Comparison of ENCODE assay signal across 9 cellular contexts in genomic region chr22:35914357-35914664, GRCh38.
DNase-seq lines count a peak whose midpoint lies in the region; ATAC-seq and TF ChIP-seq lines count a peak whose summit lies in the region.
"Had no signal": no experiment of that assay in that cellular context is flagged by ENCODE, and none has a peak within 500 bp of the region (broad histone marks: within the 10 kb centered on the region; RNA-seq: fewer than 3 reads in every experiment).

No MANE protein-coding gene starts in this region.

- H3K4me3 ChIP-seq in brain microvascular endothelial cell (ENCODE audit: low read depth, low read length) (peak overlapping the region; percentile 57), mesenchymal stem cell (ENCODE audit: insufficient read depth in 1 of 2, low read depth in 1 of 2, low read length in 2 of 2) (peak overlapping the region in 1 of 2 experiments; percentile 77), thymus (ENCODE audit: low read length) (peak overlapping the region; percentile 22)

- intact Hi-C loops in activated CD4-positive, alpha-beta T cell treated with anti-CD3 and anti-CD28 coated beads for 36 hours (cut with DNase I, micrococcal nuclease): loop anchor here in 1 of 2 experiments (5.0 to 10.0 kb wide), 2 partner anchors 60 to 562 kb away; no protein-coding TSS in a partner anchor
- intact Hi-C loops in activated CD4-positive, alpha-beta memory T cell treated with anti-CD3 and anti-CD28 coated beads for 36 hours (cut with micrococcal nuclease): no loop called here

- H2BK5ac ChIP-seq in mesenchymal stem cell (ENCODE audit: low read depth, low read length, poor library complexity, severe bottlenecking): no peak overlapping the region

- peaks cover 17% of the 10 kb centered on the region for H3K4me1 Mint-ChIP-seq in activated CD4-positive, alpha-beta T cell treated with anti-CD3 and anti-CD28 coated beads for 36 hours
- peaks cover 10% of the 10 kb centered on the region for H3K4me1 Mint-ChIP-seq in activated CD4-positive, alpha-beta memory T cell treated with anti-CD3 and anti-CD28 coated beads for 36 hours (ENCODE audit: low read depth)

- H3K27me3 ChIP-seq in brain microvascular endothelial cell (replicated peaks) (no peaks in the 10 kb centered on the region), mesenchymal stem cell (ENCODE audit: control insufficient read depth in 1 of 2, insufficient read depth in 1 of 2, low read length in 2 of 2) (no peaks in the 10 kb centered on the region), thymus (ENCODE audit: control insufficient read depth, insufficient read depth) (no peaks in the 10 kb centered on the region)

- H2AFZ ChIP-seq in mesenchymal stem cell (ENCODE audit: low read depth, low read length): no peak overlapping the region

- H2BK12ac ChIP-seq in mesenchymal stem cell (ENCODE audit: low read length in 2 of 2): no peak overlapping the region

- no peak for TF ChIP-seq CTCF in brain microvascular endothelial cell (IDR thresholded peaks at IDR 0.05; ENCODE audit: low read depth, low read length, missing control alignments)

- peaks cover 2% of the 10 kb centered on the region for H3K27me3 Mint-ChIP-seq in activated CD4-positive, alpha-beta T cell treated with anti-CD3 and anti-CD28 coated beads for 36 hours
- H3K27me3 Mint-ChIP-seq in activated CD4-positive, alpha-beta memory T cell treated with anti-CD3 and anti-CD28 coated beads for 36 hours: peaks cover 10% of the 10 kb centered on the region

- H3K27ac ChIP-seq in brain microvascular endothelial cell: no peak overlapping the region
- peak overlapping the region; percentile 68 for H3K27ac ChIP-seq in mesenchymal stem cell (ENCODE audit: low read length, poor library complexity, severe bottlenecking)
- H3K27ac ChIP-seq in thymus (ENCODE audit: low read depth): no peak overlapping the region

- no peak overlapping the region for H2AK5ac ChIP-seq in mesenchymal stem cell (ENCODE audit: low read length, severe bottlenecking)

- no peaks in the 10 kb centered on the region for H3K9me3 Mint-ChIP-seq in activated CD4-positive, alpha-beta T cell treated with anti-CD3 and anti-CD28 coated beads for 36 hours (ENCODE audit: low read depth)
- H3K9me3 Mint-ChIP-seq in activated CD4-positive, alpha-beta memory T cell treated with anti-CD3 and anti-CD28 coated beads for 36 hours: no peaks in the 10 kb centered on the region

- peak overlapping the region; percentile 82 for H3K9ac ChIP-seq in mesenchymal stem cell (ENCODE audit: low read length)

- no peak overlapping the region for H4K8ac ChIP-seq in mesenchymal stem cell (ENCODE audit: low read length)

- no peak overlapping the region for H3K27ac Mint-ChIP-seq in activated CD4-positive, alpha-beta T cell treated with anti-CD3 and anti-CD28 coated beads for 36 hours
- no peak overlapping the region for H3K27ac Mint-ChIP-seq in activated CD4-positive, alpha-beta memory T cell treated with anti-CD3 and anti-CD28 coated beads for 36 hours

- H4K91ac ChIP-seq in mesenchymal stem cell (ENCODE audit: low read length): no peak overlapping the region

- H3K4ac ChIP-seq in mesenchymal stem cell (ENCODE audit: low read depth in 1 of 2, low read length in 2 of 2): no peak overlapping the region

- H3K36me3 ChIP-seq in brain microvascular endothelial cell (replicated peaks) (no peaks in the 10 kb centered on the region), mesenchymal stem cell (ENCODE audit: control insufficient read depth in 1 of 2, insufficient read depth in 2 of 2, low read depth in 1 of 2, low read length in 2 of 2) (no peaks in the 10 kb centered on the region), thymus (ENCODE audit: control insufficient read depth, insufficient read depth) (no peaks in the 10 kb centered on the region)

- H3K23ac ChIP-seq in mesenchymal stem cell (ENCODE audit: low read length in 2 of 2): no peak overlapping the region

- H2BK120ac ChIP-seq in mesenchymal stem cell (ENCODE audit: low read depth, low read length): no peak overlapping the region

- peaks cover 41% of the 10 kb centered on the region for H3K79me1 ChIP-seq in mesenchymal stem cell (replicated peaks; ENCODE audit: low read length, poor library complexity, severe bottlenecking)

- H3K9me3 ChIP-seq in mesenchymal stem cell (ENCODE audit: control insufficient read depth, low read length): no peaks in the 10 kb centered on the region
- no peaks in the 10 kb centered on the region for H3K9me3 ChIP-seq in thymus (ENCODE audit: control insufficient read depth)

- H3K4me3 Mint-ChIP-seq in activated CD4-positive, alpha-beta T cell treated with anti-CD3 and anti-CD28 coated beads for 36 hours: peak overlapping the region; percentile 38
- no peak overlapping the region for H3K4me3 Mint-ChIP-seq in activated CD4-positive, alpha-beta memory T cell treated with anti-CD3 and anti-CD28 coated beads for 36 hours

- POLR2A ChIA-PET in activated CD4-positive, alpha-beta T cell treated with anti-CD3 and anti-CD28 coated beads for 36 hours (lab: Charles Lee): no interaction called here
- POLR2A ChIA-PET in activated CD4-positive, alpha-beta memory T cell treated with anti-CD3 and anti-CD28 coated beads for 36 hours (lab: Charles Lee): no interaction called here

- peaks cover 3% of the 10 kb centered on the region for H3K4me1 ChIP-seq in mesenchymal stem cell (ENCODE audit: control insufficient read depth, insufficient read depth, low read depth, low read length)
- peaks cover 9% of the 10 kb centered on the region for H3K4me1 ChIP-seq in thymus (ENCODE audit: control insufficient read depth, insufficient read depth, low read length)

- DNase-seq in activated CD4-positive, alpha-beta T cell treated with anti-CD3 and anti-CD28 coated beads for 36 hours: no peak
- no peak for DNase-seq in activated CD4-positive, alpha-beta T cell treated with anti-CD3 and anti-CD28 coated beads for 1 hour
- DNase-seq in brain microvascular endothelial cell (no peak), mesenchymal stem cell (no peak), C1 segment of cervical spinal cord (lab: John Stamatoyannopoulos, UW) (no peak)
- no peak for DNase-seq in stimulated activated CD4-positive, alpha-beta T cell treated with anti-CD3 and anti-CD28 coated beads, Interleukin-1b, Interleukin-23, amount 100 ng/mL, for 48 hours
- DNase-seq in activated CD4-positive, alpha-beta memory T cell treated with anti-CD3 and anti-CD28 coated beads for 36 hours: no peak
- DNase-seq: cortex of kidney had no signal

- H3K36me3 Mint-ChIP-seq in activated CD4-positive, alpha-beta T cell treated with anti-CD3 and anti-CD28 coated beads for 36 hours (ENCODE audit: low read depth): no peaks in the 10 kb centered on the region
- no peaks in the 10 kb centered on the region for H3K36me3 Mint-ChIP-seq in activated CD4-positive, alpha-beta memory T cell treated with anti-CD3 and anti-CD28 coated beads for 36 hours

- in situ Hi-C loops in brain microvascular endothelial cell (cut with HindIII; ENCODE audit: low pct_ligation_motif_present, low sequenced_read_pairs): no loop called here

- H3K14ac ChIP-seq in mesenchymal stem cell (ENCODE audit: low read length in 2 of 2): no peak overlapping the region

- no peak overlapping the region for H3K4me2 ChIP-seq in mesenchymal stem cell (ENCODE audit: low read length, poor library complexity, severe bottlenecking)

- WGBS in mesenchymal stem cell: 63% methylated on average over 2 of the region's 2 CpGs
- WGBS in thymus: 78% methylated on average over 2 of the region's 2 CpGs

- CTCF ChIA-PET in activated CD4-positive, alpha-beta T cell treated with anti-CD3 and anti-CD28 coated beads for 36 hours (lab: Charles Lee): interaction anchor here (0.6 to 1.4 kb wide), 3 partner anchors 20 to 366 kb away, joined by 3 to 5 read pairs (median 3); no protein-coding TSS in a partner anchor
- CTCF ChIA-PET in activated CD4-positive, alpha-beta memory T cell treated with anti-CD3 and anti-CD28 coated beads for 36 hours (lab: Charles Lee): interaction anchor here (0.5 to 1.5 kb wide), 3 partner anchors 152 to 584 kb away, joined by 3 to 7 read pairs (median 4); no protein-coding TSS in a partner anchor

- H2BK15ac ChIP-seq in mesenchymal stem cell (ENCODE audit: low read depth, poor library complexity, severe bottlenecking): no peak overlapping the region

- no peak for ATAC-seq in activated CD4-positive, alpha-beta T cell treated with anti-CD3 and anti-CD28 coated beads for 36 hours

- H3K18ac ChIP-seq in mesenchymal stem cell (ENCODE audit: low read depth in 1 of 2, low read length in 2 of 2): peak overlapping the region in 1 of 2 experiments; percentile 45
